Comparison of ENCODE assay signal across 1 cellular context in the genomic region with DNA sequence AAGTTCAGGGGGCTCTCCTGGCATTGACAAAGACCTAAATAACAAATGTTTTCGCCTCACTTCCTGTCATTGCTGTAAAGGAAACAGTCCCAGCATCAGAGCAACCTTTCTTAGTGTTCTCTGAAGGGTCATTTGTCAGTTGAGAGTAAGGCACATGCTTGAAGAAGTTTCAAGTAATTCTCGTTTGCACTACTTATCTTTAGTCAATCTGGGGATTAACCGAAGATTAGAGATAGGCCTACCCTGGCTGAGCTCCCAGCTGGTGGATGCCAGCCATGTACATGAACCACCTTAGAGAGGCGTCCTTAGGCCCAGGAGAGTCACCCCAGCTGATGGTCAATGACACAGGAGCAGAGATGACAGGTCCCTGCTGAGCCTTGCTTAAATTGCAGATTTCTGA.
TF ChIP-seq lines count a peak whose summit lies in the region.

No MANE protein-coding gene starts in this region.

TF ChIP-seq in WTC11, 78 proteins besides CTCF, POLR2A, EP300 and RAD21 (continued from another document):
- TF ChIP-seq JUN (CRISPR knock-in tag; IDR thresholded peaks at IDR 0.05) = no peak
- TF ChIP-seq ESRRA (CRISPR knock-in tag; IDR thresholded peaks at IDR 0.05; ENCODE audit: borderline replicate concordance) = no peak
- TF ChIP-seq NR1H2 (CRISPR knock-in tag; IDR thresholded peaks at IDR 0.05) = no peak
- TF ChIP-seq, protein P1, sequence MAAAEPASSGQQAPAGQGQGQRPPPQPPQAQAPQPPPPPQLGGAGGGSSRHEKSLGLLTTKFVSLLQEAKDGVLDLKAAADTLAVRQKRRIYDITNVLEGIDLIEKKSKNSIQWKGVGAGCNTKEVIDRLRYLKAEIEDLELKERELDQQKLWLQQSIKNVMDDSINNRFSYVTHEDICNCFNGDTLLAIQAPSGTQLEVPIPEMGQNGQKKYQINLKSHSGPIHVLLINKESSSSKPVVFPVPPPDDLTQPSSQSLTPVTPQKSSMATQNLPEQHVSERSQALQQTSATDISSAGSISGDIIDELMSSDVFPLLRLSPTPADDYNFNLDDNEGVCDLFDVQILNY (CRISPR knock-in tag; IDR thresholded peaks at IDR 0.05) = no peak
- no peak for TF ChIP-seq ZBTB21 (CRISPR knock-in tag; IDR thresholded peaks at IDR 0.05; ENCODE audit: borderline replicate concordance)
- TF ChIP-seq IRF2 (CRISPR knock-in tag; IDR thresholded peaks at IDR 0.05; ENCODE audit: borderline replicate concordance, low read depth) = no peak
- TF ChIP-seq MYBL2 (CRISPR knock-in tag; IDR thresholded peaks at IDR 0.05) = no peak
